2 cellular contexts compared by ENCODE assay signal in the genomic region with DNA sequence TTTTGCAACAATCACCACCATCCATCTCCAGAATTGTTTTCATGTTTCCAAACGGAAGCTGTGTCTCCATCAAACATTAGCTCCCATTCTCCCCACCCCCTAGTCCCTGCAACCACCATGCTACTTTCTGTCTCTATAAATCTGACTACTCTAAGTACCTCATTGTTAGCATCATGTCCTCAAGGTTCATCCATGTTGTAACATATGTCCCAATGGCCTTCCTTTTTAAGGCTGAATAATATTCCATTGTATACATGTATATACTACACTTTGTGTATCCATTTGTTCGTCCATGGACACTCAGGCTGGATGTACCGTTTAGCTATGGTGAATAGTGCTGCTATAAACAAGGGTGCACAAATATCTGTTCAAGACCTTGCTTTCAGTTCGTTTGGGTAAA.
A peak's percentile ranks its signal among the peaks of the same experiment; 100 is the strongest.
TF ChIP-seq lines count a peak whose summit lies in the region.

No MANE protein-coding gene starts in this region.

TF ChIP-seq in HEK293, 187 proteins besides CTCF, POLR2A, EP300 and RAD21:
- TF ChIP-seq ZNF530 (tag by site-specific recombination; IDR thresholded peaks at IDR 0.05; ENCODE audit: low read depth) (no peak), ZNF146 (tag by site-specific recombination; IDR thresholded peaks at IDR 0.05) (peak; percentile 81)
- TF ChIP-seq, protein P1, sequence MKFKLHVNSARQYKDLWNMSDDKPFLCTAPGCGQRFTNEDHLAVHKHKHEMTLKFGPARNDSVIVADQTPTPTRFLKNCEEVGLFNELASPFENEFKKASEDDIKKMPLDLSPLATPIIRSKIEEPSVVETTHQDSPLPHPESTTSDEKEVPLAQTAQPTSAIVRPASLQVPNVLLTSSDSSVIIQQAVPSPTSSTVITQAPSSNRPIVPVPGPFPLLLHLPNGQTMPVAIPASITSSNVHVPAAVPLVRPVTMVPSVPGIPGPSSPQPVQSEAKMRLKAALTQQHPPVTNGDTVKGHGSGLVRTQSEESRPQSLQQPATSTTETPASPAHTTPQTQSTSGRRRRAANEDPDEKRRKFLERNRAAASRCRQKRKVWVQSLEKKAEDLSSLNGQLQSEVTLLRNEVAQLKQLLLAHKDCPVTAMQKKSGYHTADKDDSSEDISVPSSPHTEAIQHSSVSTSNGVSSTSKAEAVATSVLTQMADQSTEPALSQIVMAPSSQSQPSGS (tag by site-specific recombination; IDR thresholded peaks at IDR 0.05; ENCODE audit: low read depth): no peak
- TF ChIP-seq, protein P2, sequence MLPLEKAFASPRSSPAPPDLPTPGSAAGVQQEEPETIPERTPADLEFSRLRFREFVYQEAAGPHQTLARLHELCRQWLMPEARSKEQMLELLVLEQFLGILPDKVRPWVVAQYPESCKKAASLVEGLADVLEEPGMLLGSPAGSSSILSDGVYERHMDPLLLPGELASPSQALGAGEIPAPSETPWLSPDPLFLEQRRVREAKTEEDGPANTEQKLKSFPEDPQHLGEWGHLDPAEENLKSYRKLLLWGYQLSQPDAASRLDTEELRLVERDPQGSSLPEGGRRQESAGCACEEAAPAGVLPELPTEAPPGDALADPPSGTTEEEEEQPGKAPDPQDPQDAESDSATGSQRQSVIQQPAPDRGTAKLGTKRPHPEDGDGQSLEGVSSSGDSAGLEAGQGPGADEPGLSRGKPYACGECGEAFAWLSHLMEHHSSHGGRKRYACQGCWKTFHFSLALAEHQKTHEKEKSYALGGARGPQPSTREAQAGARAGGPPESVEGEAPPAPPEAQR (tag by site-specific recombination; IDR thresholded peaks at IDR 0.05): no peak
- TF ChIP-seq, protein P3, sequence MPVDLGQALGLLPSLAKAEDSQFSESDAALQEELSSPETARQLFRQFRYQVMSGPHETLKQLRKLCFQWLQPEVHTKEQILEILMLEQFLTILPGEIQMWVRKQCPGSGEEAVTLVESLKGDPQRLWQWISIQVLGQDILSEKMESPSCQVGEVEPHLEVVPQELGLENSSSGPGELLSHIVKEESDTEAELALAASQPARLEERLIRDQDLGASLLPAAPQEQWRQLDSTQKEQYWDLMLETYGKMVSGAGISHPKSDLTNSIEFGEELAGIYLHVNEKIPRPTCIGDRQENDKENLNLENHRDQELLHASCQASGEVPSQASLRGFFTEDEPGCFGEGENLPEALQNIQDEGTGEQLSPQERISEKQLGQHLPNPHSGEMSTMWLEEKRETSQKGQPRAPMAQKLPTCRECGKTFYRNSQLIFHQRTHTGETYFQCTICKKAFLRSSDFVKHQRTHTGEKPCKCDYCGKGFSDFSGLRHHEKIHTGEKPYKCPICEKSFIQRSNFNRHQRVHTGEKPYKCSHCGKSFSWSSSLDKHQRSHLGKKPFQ (tag by site-specific recombination; IDR thresholded peaks at IDR 0.05): no peak

TF ChIP-seq in K562, 482 proteins besides CTCF, POLR2A, EP300 and RAD21:
- TF ChIP-seq MAFF (IDR thresholded peaks at IDR 0.05; ENCODE audit: low read length) (no peak), ZNF146 (CRISPR knock-in tag; IDR thresholded peaks at IDR 0.05; ENCODE audit: unreplicated experiment) (peak; percentile 54)
- TF ChIP-seq, protein P4, sequence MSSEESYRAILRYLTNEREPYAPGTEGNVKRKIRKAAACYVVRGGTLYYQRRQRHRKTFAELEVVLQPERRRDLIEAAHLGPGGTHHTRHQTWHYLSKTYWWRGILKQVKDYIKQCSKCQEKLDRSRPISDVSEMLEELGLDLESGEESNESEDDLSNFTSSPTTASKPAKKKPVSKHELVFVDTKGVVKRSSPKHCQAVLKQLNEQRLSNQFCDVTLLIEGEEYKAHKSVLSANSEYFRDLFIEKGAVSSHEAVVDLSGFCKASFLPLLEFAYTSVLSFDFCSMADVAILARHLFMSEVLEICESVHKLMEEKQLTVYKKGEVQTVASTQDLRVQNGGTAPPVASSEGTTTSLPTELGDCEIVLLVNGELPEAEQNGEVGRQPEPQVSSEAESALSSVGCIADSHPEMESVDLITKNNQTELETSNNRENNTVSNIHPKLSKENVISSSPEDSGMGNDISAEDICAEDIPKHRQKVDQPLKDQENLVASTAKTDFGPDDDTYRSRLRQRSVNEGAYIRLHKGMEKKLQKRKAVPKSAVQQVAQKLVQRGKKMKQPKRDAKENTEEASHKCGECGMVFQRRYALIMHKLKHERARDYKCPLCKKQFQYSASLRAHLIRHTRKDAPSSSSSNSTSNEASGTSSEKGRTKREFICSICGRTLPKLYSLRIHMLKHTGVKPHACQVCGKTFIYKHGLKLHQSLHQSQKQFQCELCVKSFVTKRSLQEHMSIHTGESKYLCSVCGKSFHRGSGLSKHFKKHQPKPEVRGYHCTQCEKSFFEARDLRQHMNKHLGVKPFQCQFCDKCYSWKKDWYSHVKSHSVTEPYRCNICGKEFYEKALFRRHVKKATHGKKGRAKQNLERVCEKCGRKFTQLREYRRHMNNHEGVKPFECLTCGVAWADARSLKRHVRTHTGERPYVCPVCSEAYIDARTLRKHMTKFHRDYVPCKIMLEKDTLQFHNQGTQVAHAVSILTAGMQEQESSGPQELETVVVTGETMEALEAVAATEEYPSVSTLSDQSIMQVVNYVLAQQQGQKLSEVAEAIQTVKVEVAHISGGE (CRISPR knock-in tag; IDR thresholded peaks at IDR 0.05): no peak
